16 cellular contexts compared by ENCODE assay signal in genomic region chr5:154117930-154118329, GRCh38.
DNase-seq lines count a peak whose midpoint lies in the region; FAIRE-seq and TF ChIP-seq lines count a peak whose summit lies in the region.
"Had no signal": no experiment of that assay in that cellular context is flagged by ENCODE, and none has a peak within 500 bp of the region (broad histone marks: within the 10 kb centered on the region; RNA-seq: fewer than 3 reads in every experiment).

No MANE protein-coding gene starts in this region.

- H3K9me3 Mint-ChIP-seq in neural progenitor cell = peaks cover 8% of the 10 kb centered on the region

- H4K20me1 ChIP-seq in neural progenitor cell (ENCODE audit: low read depth) = no peaks in the 10 kb centered on the region

- H3K27me3 ChIP-seq in neural progenitor cell = no peaks in the 10 kb centered on the region

- DNase-seq in NCI-H2171 treated with DMSO at 0.1 percent for 48 hours (lab: John Stamatoyannopoulos, UW) = peak; percentile 39
- DNase-seq in NCI-H2171 (lab: John Stamatoyannopoulos, UW) = no peak
- peak; percentile 7 for DNase-seq in amniotic epithelial cell (ENCODE audit: low read depth)
- no peak for DNase-seq in neural progenitor cell (ENCODE audit: low spot score)
- DNase-seq in ACHN = no peak
- no peak for DNase-seq in D721Med (ENCODE audit: insufficient read length, low spot score)
- no peak for DNase-seq in HT-29 (ENCODE audit: low spot score)
- no peak for DNase-seq in NCI-H524 treated with DMSO at 0.1 percent for 48 hours (lab: John Stamatoyannopoulos, UW)
- DNase-seq: C1 segment of cervical spinal cord, HCEC 1CT, KBM-7, NCI-H1694 treated with DMSO at 0.1 percent for 48 hours, NCI-H748 treated with DMSO at 0.1 percent for 48 hours, RPMI8226, SIG-M5 had no signal

- FAIRE-seq in D721Med (lab: Jason Lieb, UNC) = no peak
- FAIRE-seq: A204.1 had no signal

- H3F3A ChIP-seq in neural progenitor cell (ENCODE audit: low read depth) = no peaks in the 10 kb centered on the region

- TF ChIP-seq CTCF in neural progenitor cell (IDR thresholded peaks at IDR 0.05) = no peak
- TF ChIP-seq CTCF in D721Med (IDR thresholded peaks at IDR 0.05; ENCODE audit: insufficient read depth, missing control alignments) = no peak

- no peak overlapping the region for H3K4me2 ChIP-seq in neural progenitor cell

- in situ Hi-C loops in ACHN (cut with HindIII; ENCODE audit: low pct_ligation_motif_present, low pct_unique_long_range_greater_than_20kb, low sequenced_read_pairs) = no loop called here

- peaks cover 10% of the 10 kb centered on the region for H3K4me1 ChIP-seq in neural progenitor cell

- no peaks in the 10 kb centered on the region for H3K79me2 ChIP-seq in neural progenitor cell (ENCODE audit: low read depth)

- H3K27me3 Mint-ChIP-seq in neural progenitor cell (ENCODE audit: insufficient read depth, low read depth) = no peaks in the 10 kb centered on the region

- no peaks in the 10 kb centered on the region for H3K36me3 ChIP-seq in neural progenitor cell

- peak overlapping the region; percentile 25 for H3K27ac Mint-ChIP-seq in neural progenitor cell

- H3K9ac ChIP-seq in neural progenitor cell = no peak overlapping the region

- no peak overlapping the region for H3K27ac ChIP-seq in neural progenitor cell

- no peaks in the 10 kb centered on the region for H3K9me3 ChIP-seq in neural progenitor cell (ENCODE audit: low read depth)

- peaks cover 20% of the 10 kb centered on the region for H3K4me1 Mint-ChIP-seq in neural progenitor cell

- H3K4me3 ChIP-seq in neural progenitor cell = no peak overlapping the region

- H3K4me3 Mint-ChIP-seq in neural progenitor cell = no peak overlapping the region

- H2AFZ ChIP-seq in neural progenitor cell (replicated peaks) = no peak overlapping the region

- H3K36me3 Mint-ChIP-seq in neural progenitor cell = peaks cover 2% of the 10 kb centered on the region

Comparison
In these comparisons a context has a peak if more than half of its experiments do, and no peak if none do; other contexts are left out.
1. DNase-seq: peak in NCI-H2171 treated with DMSO at 0.1 percent for 48 hours (single experiment) and amniotic epithelial cell (single experiment); none in NCI-H2171 (single experiment), neural progenitor cell (single experiment), ACHN (single experiment), D721Med (single experiment), HT-29 (single experiment) and NCI-H524 treated with DMSO at 0.1 percent for 48 hours (single experiment).